In the genomic region with DNA sequence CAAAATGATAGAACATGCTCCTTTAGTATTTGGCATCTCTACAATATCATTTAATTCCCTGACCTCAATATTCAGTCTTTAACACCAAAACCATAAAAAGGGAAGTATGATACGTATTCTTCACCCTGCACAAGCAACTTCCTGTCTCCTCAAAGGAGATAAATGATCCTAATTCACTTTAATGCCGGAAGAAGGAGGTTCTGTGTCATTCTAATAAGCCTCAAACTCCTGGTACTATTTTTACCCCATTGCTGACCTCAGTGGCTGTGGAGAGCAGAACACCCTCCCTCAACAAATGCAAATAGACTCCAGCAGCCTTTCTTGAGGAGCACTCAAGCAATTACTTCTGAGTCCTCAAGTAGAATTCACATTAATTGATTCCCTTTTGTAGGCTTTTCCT, we compare ENCODE assay signal across 8 cellular contexts.
DNase-seq lines count a peak whose midpoint lies in the region; ATAC-seq, FAIRE-seq and TF ChIP-seq lines count a peak whose summit lies in the region.

No MANE protein-coding gene starts in this region.

- peak; percentile 17 to 61; a peak in 1 of 4 replicates for TF ChIP-seq EP300 in GM12878 (IDR thresholded peaks at IDR 0.05; ENCODE audit: borderline replicate concordance in 1 of 2, control insufficient read depth in 1 of 2, low read depth in 2 of 2, low read length in 2 of 2)

- no peaks in the 10 kb centered on the region for H3K9me3 ChIP-seq in GM12878 (replicated peaks; ENCODE audit: control insufficient read depth, insufficient read depth, low read length)
- no peaks in the 10 kb centered on the region for H3K9me3 ChIP-seq in CD4-positive, alpha-beta memory T cell (ENCODE audit: control insufficient read depth in 1 of 2, low read length in 2 of 2)

- H3K36me3 ChIP-seq in GM12878 (ENCODE audit: control insufficient read depth in 2 of 2, insufficient read depth in 2 of 2, low read length in 1 of 2) = no peaks in the 10 kb centered on the region
- H3K36me3 ChIP-seq in CD4-positive, alpha-beta memory T cell (ENCODE audit: insufficient read depth, low read length) = no peaks in the 10 kb centered on the region

- peaks cover 29% of the 10 kb centered on the region for H3K4me1 ChIP-seq in GM12878 (ENCODE audit: control insufficient read depth, insufficient read depth, low read length)
- no peaks in the 10 kb centered on the region for H3K4me1 ChIP-seq in CD4-positive, alpha-beta memory T cell (ENCODE audit: insufficient read depth, low read length)

- no peak overlapping the region for H3K27ac Mint-ChIP-seq in CD4-positive, alpha-beta memory T cell

- no peak overlapping the region for H3K4me3 Mint-ChIP-seq in CD4-positive, alpha-beta memory T cell

- H3K9ac ChIP-seq in GM12878 (ENCODE audit: control insufficient read depth, insufficient read depth, low read length) = no peak overlapping the region

- H3K4me3 ChIP-seq in HL-60 (replicated peaks; ENCODE audit: insufficient read depth, low read length) (no peak overlapping the region), GM12878 (no peak overlapping the region)
- no peak overlapping the region for H3K4me3 ChIP-seq in CD4-positive, alpha-beta memory T cell (ENCODE audit: low read length in 2 of 2)

- H3K27me3 Mint-ChIP-seq in CD4-positive, alpha-beta memory T cell = peaks cover 1 to 3% of the 10 kb centered on the region in 2 donors

- POLR2A ChIA-PET in GM12878 (lab: Charles Lee) = no interaction called here
- POLR2A ChIA-PET in CD4-positive, alpha-beta memory T cell (lab: Charles Lee; ENCODE audit: partially characterized antibody) = no interaction called here

- CTCF ChIA-PET in GM12878 (lab: Yijun Ruan, JAX) = interaction anchor here (0.7 kb wide), 1 partner anchor 213 kb away, joined by 3 read pairs; no protein-coding TSS in a partner anchor
- CTCF ChIA-PET in CD4-positive, alpha-beta memory T cell (lab: Charles Lee; ENCODE audit: partially characterized antibody) = no interaction called here

- H3K79me2 ChIP-seq in GM12878 (ENCODE audit: control insufficient read depth, insufficient read depth, low read length) = no peaks in the 10 kb centered on the region

- DNase-seq in GM10266 (ENCODE audit: extremely low spot score) = peak; percentile 48
- peak; percentile 32 to 50 for DNase-seq in HL-60 (ENCODE audit: low read depth in 1 of 2, low spot score in 1 of 2)
- peak; percentile 78 for DNase-seq in GM12878 (ENCODE audit: low read depth, low spot score)
- DNase-seq in CD4-positive, alpha-beta memory T cell = no peak
- DNase-seq in ecto neural progenitor cell (ENCODE audit: low spot score) = no peak
- no peak for DNase-seq in activated CD4-positive, alpha-beta T cell treated with anti-CD3 and anti-CD28 coated beads, Interleukin-2, amount 50 U/mL, for 48 hours
- DNase-seq in stimulated activated naive CD4-positive, alpha-beta T cell treated with Interleukin-2 at 50 U/mL for 16 hours (lab: John Stamatoyannopoulos, UW) = no peak

- ATAC-seq in GM21515 (IDR thresholded peaks at IDR 0.05; ENCODE audit: unreplicated experiment) (peak; percentile 94), GM12878 (peak; percentile 99)

- RAD21 ChIA-PET in GM12878 (lab: Charles Lee; ENCODE audit: unreplicated experiment) = no interaction called here

- peak overlapping the region; percentile 28; the same call in 1 of the 2 replicates for H3K4me2 ChIP-seq in GM12878 (ENCODE audit: control insufficient read depth, insufficient read depth)

- SMC1A ChIA-PET in GM12878 (lab: Charles Lee; ENCODE audit: uncharacterized antibody, unreplicated experiment) = interaction anchor here (0.6 to 1.2 kb wide), 2 partner anchors 76 to 242 kb away, joined by 3 read pairs; no protein-coding TSS in a partner anchor

- TF ChIP-seq RAD21 in GM12878 (IDR thresholded peaks at IDR 0.05; ENCODE audit: insufficient read depth, low read depth, low read length) = no peak

- no peak for TF ChIP-seq POLR2A in GM12878 (IDR thresholded peaks at IDR 0.05; ENCODE audit: low read depth, low read length)

- WGBS in GM12878 (ENCODE audit: insufficient coverage, insufficient replicate concordance, low lambda C conversion rate, missing lambda C conversion rate) = 8% methylated on average over 2 of the region's 2 CpGs

- H3K36me3 Mint-ChIP-seq in CD4-positive, alpha-beta memory T cell = no peaks in the 10 kb centered on the region

- intact Hi-C loops in GM12878 (cut with micrococcal nuclease; ENCODE audit: unreplicated experiment) = loop anchor here (2.0 kb wide), 1 partner anchor 75 kb away; no protein-coding TSS in a partner anchor
- intact Hi-C loops in CD4-positive, alpha-beta memory T cell (cut with micrococcal nuclease) = no loop called here

- peaks cover 0 to 4% (median 0%) of the 10 kb centered on the region in 4 donors for H3K4me1 Mint-ChIP-seq in CD4-positive, alpha-beta memory T cell

- H4K20me1 ChIP-seq in GM12878 (ENCODE audit: control insufficient read depth, insufficient read depth) = no peaks in the 10 kb centered on the region

- H3K9me3 Mint-ChIP-seq in CD4-positive, alpha-beta memory T cell = no peaks in the 10 kb centered on the region

- no TSS peak for BruUV-seq in GM12878 (replicated peaks; lab: Mats Ljungman, UMichigan)

- no peak for TF ChIP-seq CTCF in GM10266 (IDR thresholded peaks at IDR 0.05; ENCODE audit: control insufficient read depth, insufficient read depth, low read depth, missing control alignments)
- TF ChIP-seq CTCF in HL-60 (IDR thresholded peaks at IDR 0.05; ENCODE audit: insufficient read depth, low read length) = no peak
- TF ChIP-seq CTCF in GM12878 (IDR thresholded peaks at IDR 0.05 in 2 of 3, conservative IDR thresholded peaks at IDR 0.05 in 1 of 3; ENCODE audit: control insufficient read depth in 2 of 3, extremely low read depth in 1 of 3, insufficient read depth in 1 of 3, low read depth in 3 of 3, low read length in 3 of 3) = no peak

- H3K27me3 ChIP-seq in HL-60 (ENCODE audit: insufficient read depth, poor library complexity, severe bottlenecking) (no peaks in the 10 kb centered on the region), GM12878 (replicated peaks in 1 of 2; ENCODE audit: control insufficient read depth in 2 of 2, insufficient read depth in 2 of 2, low read length in 1 of 2) (no peaks in the 10 kb centered on the region)
- H3K27me3 ChIP-seq in CD4-positive, alpha-beta memory T cell (ENCODE audit: insufficient read depth, low read length) = no peaks in the 10 kb centered on the region

- in situ Hi-C loops in GM12878 (cut with MboI) = no loop called here

- H3K27ac ChIP-seq in HL-60 (replicated peaks) = no peak overlapping the region
- H3K27ac ChIP-seq in GM12878 (ENCODE audit: control insufficient read depth, insufficient read depth) = no peak overlapping the region; the same call in 1 of the 2 replicates
- no peak overlapping the region for H3K27ac ChIP-seq in CD4-positive, alpha-beta memory T cell (ENCODE audit: low read depth, low read length)

- FAIRE-seq in GM12878 (lab: Jason Lieb, UNC) = peak; percentile 99

- H2AFZ ChIP-seq in GM12878 (ENCODE audit: control insufficient read depth, low read depth, low read length) = no peak overlapping the region

TF ChIP-seq in GM12878, 131 proteins besides CTCF, POLR2A, EP300 and RAD21 (continues in another document):
- TF ChIP-seq, protein P1, sequence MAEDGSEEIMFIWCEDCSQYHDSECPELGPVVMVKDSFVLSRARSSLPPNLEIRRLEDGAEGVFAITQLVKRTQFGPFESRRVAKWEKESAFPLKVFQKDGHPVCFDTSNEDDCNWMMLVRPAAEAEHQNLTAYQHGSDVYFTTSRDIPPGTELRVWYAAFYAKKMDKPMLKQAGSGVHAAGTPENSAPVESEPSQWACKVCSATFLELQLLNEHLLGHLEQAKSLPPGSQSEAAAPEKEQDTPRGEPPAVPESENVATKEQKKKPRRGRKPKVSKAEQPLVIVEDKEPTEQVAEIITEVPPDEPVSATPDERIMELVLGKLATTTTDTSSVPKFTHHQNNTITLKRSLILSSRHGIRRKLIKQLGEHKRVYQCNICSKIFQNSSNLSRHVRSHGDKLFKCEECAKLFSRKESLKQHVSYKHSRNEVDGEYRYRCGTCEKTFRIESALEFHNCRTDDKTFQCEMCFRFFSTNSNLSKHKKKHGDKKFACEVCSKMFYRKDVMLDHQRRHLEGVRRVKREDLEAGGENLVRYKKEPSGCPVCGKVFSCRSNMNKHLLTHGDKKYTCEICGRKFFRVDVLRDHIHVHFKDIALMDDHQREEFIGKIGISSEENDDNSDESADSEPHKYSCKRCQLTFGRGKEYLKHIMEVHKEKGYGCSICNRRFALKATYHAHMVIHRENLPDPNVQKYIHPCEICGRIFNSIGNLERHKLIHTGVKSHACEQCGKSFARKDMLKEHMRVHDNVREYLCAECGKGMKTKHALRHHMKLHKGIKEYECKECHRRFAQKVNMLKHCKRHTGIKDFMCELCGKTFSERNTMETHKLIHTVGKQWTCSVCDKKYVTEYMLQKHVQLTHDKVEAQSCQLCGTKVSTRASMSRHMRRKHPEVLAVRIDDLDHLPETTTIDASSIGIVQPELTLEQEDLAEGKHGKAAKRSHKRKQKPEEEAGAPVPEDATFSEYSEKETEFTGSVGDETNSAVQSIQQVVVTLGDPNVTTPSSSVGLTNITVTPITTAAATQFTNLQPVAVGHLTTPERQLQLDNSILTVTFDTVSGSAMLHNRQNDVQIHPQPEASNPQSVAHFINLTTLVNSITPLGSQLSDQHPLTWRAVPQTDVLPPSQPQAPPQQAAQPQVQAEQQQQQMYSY (CRISPR knock-in tag; IDR thresholded peaks at IDR 0.05) = no peak
- TF ChIP-seq CHD4 (IDR thresholded peaks at IDR 0.05) = no peak
- TF ChIP-seq, protein P2, sequence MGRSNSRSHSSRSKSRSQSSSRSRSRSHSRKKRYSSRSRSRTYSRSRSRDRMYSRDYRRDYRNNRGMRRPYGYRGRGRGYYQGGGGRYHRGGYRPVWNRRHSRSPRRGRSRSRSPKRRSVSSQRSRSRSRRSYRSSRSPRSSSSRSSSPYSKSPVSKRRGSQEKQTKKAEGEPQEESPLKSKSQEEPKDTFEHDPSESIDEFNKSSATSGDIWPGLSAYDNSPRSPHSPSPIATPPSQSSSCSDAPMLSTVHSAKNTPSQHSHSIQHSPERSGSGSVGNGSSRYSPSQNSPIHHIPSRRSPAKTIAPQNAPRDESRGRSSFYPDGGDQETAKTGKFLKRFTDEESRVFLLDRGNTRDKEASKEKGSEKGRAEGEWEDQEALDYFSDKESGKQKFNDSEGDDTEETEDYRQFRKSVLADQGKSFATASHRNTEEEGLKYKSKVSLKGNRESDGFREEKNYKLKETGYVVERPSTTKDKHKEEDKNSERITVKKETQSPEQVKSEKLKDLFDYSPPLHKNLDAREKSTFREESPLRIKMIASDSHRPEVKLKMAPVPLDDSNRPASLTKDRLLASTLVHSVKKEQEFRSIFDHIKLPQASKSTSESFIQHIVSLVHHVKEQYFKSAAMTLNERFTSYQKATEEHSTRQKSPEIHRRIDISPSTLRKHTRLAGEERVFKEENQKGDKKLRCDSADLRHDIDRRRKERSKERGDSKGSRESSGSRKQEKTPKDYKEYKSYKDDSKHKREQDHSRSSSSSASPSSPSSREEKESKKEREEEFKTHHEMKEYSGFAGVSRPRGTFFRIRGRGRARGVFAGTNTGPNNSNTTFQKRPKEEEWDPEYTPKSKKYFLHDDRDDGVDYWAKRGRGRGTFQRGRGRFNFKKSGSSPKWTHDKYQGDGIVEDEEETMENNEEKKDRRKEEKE (IDR thresholded peaks at IDR 0.05) = no peak
- TF ChIP-seq CBX5 (IDR thresholded peaks at IDR 0.05; ENCODE audit: low read depth) = no peak
- no peak for TF ChIP-seq ZZZ3 (IDR thresholded peaks at IDR 0.05; ENCODE audit: control insufficient read depth, insufficient read length, low read depth)

Comparison
In these comparisons a context has a peak if more than half of its experiments do, and no peak if none do; other contexts are left out.
1. DNase-seq: peak in GM10266 (single experiment), HL-60 (2 of 2) and GM12878 (single experiment); none in CD4-positive, alpha-beta memory T cell (0 of 5), ecto neural progenitor cell (single experiment), activated CD4-positive, alpha-beta T cell treated with anti-CD3 and anti-CD28 coated beads, Interleukin-2, amount 50 U/mL, for 48 hours (0 of 2) and stimulated activated naive CD4-positive, alpha-beta T cell treated with Interleukin-2 at 50 U/mL for 16 hours (single experiment).